In genomic region chr3:42080452-42080872, GRCh38 we compare ENCODE assay signal across 9 cellular contexts. TPM values are rescaled to one million over a fixed set of nuclear protein-coding genes. Genes with fewer than 3 reads are reported as not detected.
A peak's percentile ranks its signal among the peaks of the same experiment; 100 is the strongest.
DNase-seq lines count a peak whose midpoint lies in the region; ATAC-seq, FAIRE-seq and TF ChIP-seq lines count a peak whose summit lies in the region.
"Had no signal": no experiment of that assay in that cellular context is flagged by ENCODE, and none has a peak within 500 bp of the region (broad histone marks: within the 10 kb centered on the region; RNA-seq: fewer than 3 reads in every experiment).

No MANE protein-coding gene starts in this region.

- peak; percentile 87 for ATAC-seq in Panc1
- ATAC-seq in upper lobe of left lung (ENCODE audit: low FRiP score in 2 of 2): peak; percentile 80 to 82

- POLR2A ChIA-PET in Panc1 (lab: Charles Lee): no interaction called here

- H3K36me3 ChIP-seq in Panc1 (ENCODE audit: control insufficient read depth, insufficient read depth, low read length) (no peaks in the 10 kb centered on the region), upper lobe of left lung (no peaks in the 10 kb centered on the region)

- WGBS in upper lobe of left lung, 2 donors: 40 to 55% methylated on average over 1 of the region's 1 CpG

- H3K27ac ChIP-seq in Panc1 (ENCODE audit: low read length) (peak overlapping the region; percentile 86), cingulate gyrus (ENCODE audit: low read depth, low read length) (peak overlapping the region; percentile 93), upper lobe of left lung (peak overlapping the region; percentile 70 to 82 (median 75))
- H3K27ac ChIP-seq: 22Rv1 had no signal

- intact Hi-C loops in Panc1 (cut with micrococcal nuclease; ENCODE audit: unreplicated experiment): no loop called here

- H3K27me3 ChIP-seq in Panc1 (ENCODE audit: control insufficient read depth, insufficient read depth, low read length): no peaks in the 10 kb centered on the region
- H3K27me3 ChIP-seq in upper lobe of left lung: no peaks in the 10 kb centered on the region

- TF ChIP-seq POLR2A in upper lobe of left lung (IDR thresholded peaks at IDR 0.05): no peak
- no peak for TF ChIP-seq POLR2A in GM12891 (IDR thresholded peaks at IDR 0.05; ENCODE audit: low read depth, low read length)

- H3K9me3 ChIP-seq in Panc1 (ENCODE audit: control insufficient read depth, insufficient read depth, low read depth, low read length) (no peaks in the 10 kb centered on the region), upper lobe of left lung (no peaks in the 10 kb centered on the region)

- peaks cover 48% of the 10 kb centered on the region for H3K4me1 ChIP-seq in Panc1 (ENCODE audit: control insufficient read depth, insufficient read depth, low read length)
- peaks cover 32 to 52% (median 41%) of the 10 kb centered on the region in 4 donors for H3K4me1 ChIP-seq in upper lobe of left lung

- DNase-seq in DMS 273 (lab: John Stamatoyannopoulos, UW; ENCODE audit: unreplicated experiment) (peak; percentile 15), DMS 273 treated with DMSO at 0.1 percent for 48 hours (lab: John Stamatoyannopoulos, UW) (no peak), Panc1 (ENCODE audit: low read depth, low spot score) (no peak), medulla oblongata (ENCODE audit: extremely low spot score) (peak; percentile 93), upper lobe of left lung (peak in 1 of 2 donors; percentile 77), GM12891 (ENCODE audit: insufficient read length, low spot score) (no peak), OCI-M2 (lab: John Stamatoyannopoulos, UW; ENCODE audit: unreplicated experiment) (no peak)

- peak in 1 of 4 donors; percentile 85 for TF ChIP-seq EP300 in upper lobe of left lung (IDR thresholded peaks at IDR 0.05)

- CTCF ChIA-PET in Panc1 (lab: Charles Lee): no interaction called here

- H3K4me3 ChIP-seq in Panc1 (ENCODE audit: low read depth in 2 of 2, low read length in 2 of 2): peak overlapping the region in 1 of 2 experiments; percentile 4; a peak in 1 of 4 replicates
- H3K4me3 ChIP-seq in upper lobe of left lung: no peak overlapping the region

- FAIRE-seq in GM12891 (lab: Jason Lieb, UNC): no peak

- TF ChIP-seq CTCF in Panc1 (IDR thresholded peaks at IDR 0.05) (no peak), upper lobe of left lung (IDR thresholded peaks at IDR 0.05) (no peak)

- in situ Hi-C loops in Panc1 (cut with HindIII; ENCODE audit: low pct_unique_long_range_greater_than_20kb, low sequenced_read_pairs): no loop called here

- BruUV-seq in Panc1 (replicated peaks; lab: Mats Ljungman, UMichigan): no TSS peak

TF ChIP-seq in GM12891, 5 proteins besides CTCF, POLR2A, EP300 and RAD21:
- no peak for TF ChIP-seq TAF1 (IDR thresholded peaks at IDR 0.05; ENCODE audit: low read depth, low read length)
- no peak for TF ChIP-seq SPI1 (IDR thresholded peaks at IDR 0.05; ENCODE audit: low read depth, low read length)
- TF ChIP-seq POU2F2 (IDR thresholded peaks at IDR 0.05; ENCODE audit: low read depth, low read length): no peak
- no peak for TF ChIP-seq PAX5 (IDR thresholded peaks at IDR 0.05; ENCODE audit: insufficient read depth, low read length, severe bottlenecking)
- no peak for TF ChIP-seq POLR2AphosphoS5 (IDR thresholded peaks at IDR 0.05; ENCODE audit: low read depth, low read length)

RNA-seq across cellular contexts. Expression of gene TRAK1, which starts 10.7 kb away (rescaled TPM):
- total RNA-seq in Panc1 (2021; ENCODE audit: unreplicated experiment) (38.4 TPM), upper lobe of left lung (100 to 1,000 TPM in 1 of 6 donors, 10 to 100 TPM in 5; 46.7 to 107 (median 74.7) TPM)
- 36.8 TPM for polyA plus RNA-seq in Panc1 (2012; ENCODE audit: insufficient read length)
- polyA plus RNA-seq in GM12891 (2012; ENCODE audit: low read depth, missing spikeins): 19.6 TPM

Comparison
In these comparisons a context has a peak if more than half of its experiments do, and no peak if none do; other contexts are left out.
1. DNase-seq: peak in DMS 273 (single experiment) and medulla oblongata (single experiment); none in DMS 273 treated with DMSO at 0.1 percent for 48 hours (single experiment), Panc1 (single experiment), GM12891 (single experiment) and OCI-M2 (single experiment).
2. Peak in every context shown above with its lines, with median percentiles within 50 percentile points of each other: H3K27ac ChIP-seq.